In the genomic region with DNA sequence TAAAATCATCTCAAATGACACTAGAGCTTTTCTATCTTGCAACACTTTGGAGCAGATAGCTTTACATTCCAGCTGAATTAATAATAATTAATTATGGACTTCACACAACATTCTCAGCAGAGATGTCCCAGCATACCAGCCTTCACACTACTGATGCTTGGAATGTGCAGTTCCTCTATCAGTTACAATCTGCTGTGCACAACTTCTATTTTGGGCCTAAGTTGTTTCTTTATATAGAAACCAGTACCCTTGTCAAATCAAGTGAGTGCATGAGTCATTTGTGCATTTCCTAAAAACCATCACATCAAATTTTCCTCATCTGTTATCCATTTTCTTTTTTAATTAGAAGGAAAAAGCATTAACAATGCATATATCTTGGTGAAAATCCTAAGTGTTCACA, we compare ENCODE assay signal across 15 cellular contexts. TPM values are rescaled to one million over a fixed set of nuclear protein-coding genes. Genes with fewer than 3 reads are reported as not detected.
A peak's percentile ranks its signal among the peaks of the same experiment; 100 is the strongest.
DNase-seq lines count a peak whose midpoint lies in the region; TF ChIP-seq lines count a peak whose summit lies in the region.
"Had no signal": no experiment of that assay in that cellular context is flagged by ENCODE, and none has a peak within 500 bp of the region (broad histone marks: within the 10 kb centered on the region; RNA-seq: fewer than 3 reads in every experiment).

No MANE protein-coding gene starts in this region.

- H3K36me3 Mint-ChIP-seq in T-helper 2 cell treated with Interferon-gamma antibody and Interleukin-4, amounts not matched to agents 5 μg/mL and 100 μg/mL, for 36 hours (ENCODE audit: low read depth), result no peaks in the 10 kb centered on the region

- H3K27me3 Mint-ChIP-seq in T-helper 2 cell treated with Interferon-gamma antibody and Interleukin-4, amounts not matched to agents 5 μg/mL and 100 μg/mL, for 36 hours (ENCODE audit: low read depth), result no peaks in the 10 kb centered on the region

- H3K36me3 ChIP-seq in right atrium auricular region, result no peaks in the 10 kb centered on the region
- H3K36me3 ChIP-seq in uterus, result no peaks in the 10 kb centered on the region
- H3K36me3 ChIP-seq: HAP-1, tibial nerve had no signal

- H3K4me3 Mint-ChIP-seq in T-helper 2 cell treated with Interferon-gamma antibody and Interleukin-4, amounts not matched to agents 5 μg/mL and 100 μg/mL, for 36 hours, result no peak overlapping the region

- DNase-seq in SIG-M5 treated with dmso at 0.1 percent for 504 hours (lab: John Stamatoyannopoulos, UW; ENCODE audit: unreplicated experiment) (peak; percentile 14), SIG-M5 (lab: John Stamatoyannopoulos, UW) (no peak), astrocyte of the hippocampus (ENCODE audit: low read depth, low spot score) (peak; percentile 46), right atrium auricular region (ENCODE audit: low spot score) (no peak), uterus (no peak), cortex of kidney (lab: John Stamatoyannopoulos, UW) (no peak), NCI-H146 treated with DMSO at 0.1 percent for 48 hours (lab: John Stamatoyannopoulos, UW; ENCODE audit: unreplicated experiment) (no peak)
- no peak for DNase-seq in T-helper 2 cell treated with Interferon-gamma antibody and Interleukin-4, amounts not matched to agents 5 μg/mL and 100 μg/mL, for 36 hours (ENCODE audit: low spot score)
- DNase-seq: 8988T; activated naive CD4-positive, alpha-beta T cell treated with anti-CD3 and anti-CD28 coated beads, Interleukin-2, amount 50 U/mL, for 16 hours; DMS153; effector CD4-positive, alpha-beta T cell; NCI-H2081 had no signal

- no peak for TF ChIP-seq POLR2A in uterus (IDR thresholded peaks at IDR 0.05)

- no peak for TF ChIP-seq CTCF in right atrium auricular region (IDR thresholded peaks at IDR 0.05)
- no peak for TF ChIP-seq CTCF in uterus (IDR thresholded peaks at IDR 0.05)

- peaks cover 4% of the 10 kb centered on the region for H3K4me1 Mint-ChIP-seq in T-helper 2 cell treated with Interferon-gamma antibody and Interleukin-4, amounts not matched to agents 5 μg/mL and 100 μg/mL, for 36 hours (ENCODE audit: low read depth)

- peaks cover 0 to 19% of the 10 kb centered on the region in 2 donors for H3K4me1 ChIP-seq in right atrium auricular region
- no peaks in the 10 kb centered on the region for H3K4me1 ChIP-seq in uterus
- H3K4me1 ChIP-seq: HAP-1 had no signal

- peak overlapping the region; percentile 42 to 59 for H3K27ac ChIP-seq in right atrium auricular region
- peak overlapping the region; percentile 45 to 56 for H3K27ac ChIP-seq in uterus

- H3K9me3 Mint-ChIP-seq in T-helper 2 cell treated with Interferon-gamma antibody and Interleukin-4, amounts not matched to agents 5 μg/mL and 100 μg/mL, for 36 hours, result peaks cover 5% of the 10 kb centered on the region

- intact Hi-C loops in uterus (cut with DNase I; ENCODE audit: low total_unique reads), result no loop called here

- H3K27me3 ChIP-seq in right atrium auricular region, result no peaks in the 10 kb centered on the region
- H3K27me3 ChIP-seq in uterus, result no peaks in the 10 kb centered on the region
- H3K27me3 ChIP-seq: tibial nerve had no signal

- H3K27ac Mint-ChIP-seq in T-helper 2 cell treated with Interferon-gamma antibody and Interleukin-4, amounts not matched to agents 5 μg/mL and 100 μg/mL, for 36 hours, result no peak overlapping the region

- no peak overlapping the region for H3K4me3 ChIP-seq in right atrium auricular region
- H3K4me3 ChIP-seq in uterus, result no peak overlapping the region
- H3K4me3 ChIP-seq: HAP-1, tibial nerve had no signal

- H3K9me3 ChIP-seq in right atrium auricular region (peaks cover 0 to 7% of the 10 kb centered on the region in 2 donors), uterus (no peaks in the 10 kb centered on the region)
- H3K9me3 ChIP-seq: HAP-1 had no signal

RNA-seq across cellular contexts. Expression of a gene that starts 8.8 kb away (rescaled TPM):
- total RNA-seq in right atrium auricular region (10 to 100 TPM; 10.9 to 12.2 TPM), uterus (10 to 100 TPM in 1 of 4 donors, 1 to 10 TPM in 2, under 1 TPM in 1; 0.29 to 36.4 (median 4.4) TPM)

Comparison
In these comparisons a context has a peak if more than half of its experiments do, and no peak if none do; other contexts are left out.
1. DNase-seq: peak in SIG-M5 treated with dmso at 0.1 percent for 504 hours (single experiment) and astrocyte of the hippocampus (single experiment); none in SIG-M5 (single experiment), right atrium auricular region (single experiment), uterus (0 of 2), T-helper 2 cell treated with Interferon-gamma antibody and Interleukin-4, amounts not matched to agents 5 μg/mL and 100 μg/mL, for 36 hours (single experiment), cortex of kidney (single experiment) and NCI-H146 treated with DMSO at 0.1 percent for 48 hours (single experiment).